Comparison of ENCODE assay signal across 7 cellular contexts in the genomic region with DNA sequence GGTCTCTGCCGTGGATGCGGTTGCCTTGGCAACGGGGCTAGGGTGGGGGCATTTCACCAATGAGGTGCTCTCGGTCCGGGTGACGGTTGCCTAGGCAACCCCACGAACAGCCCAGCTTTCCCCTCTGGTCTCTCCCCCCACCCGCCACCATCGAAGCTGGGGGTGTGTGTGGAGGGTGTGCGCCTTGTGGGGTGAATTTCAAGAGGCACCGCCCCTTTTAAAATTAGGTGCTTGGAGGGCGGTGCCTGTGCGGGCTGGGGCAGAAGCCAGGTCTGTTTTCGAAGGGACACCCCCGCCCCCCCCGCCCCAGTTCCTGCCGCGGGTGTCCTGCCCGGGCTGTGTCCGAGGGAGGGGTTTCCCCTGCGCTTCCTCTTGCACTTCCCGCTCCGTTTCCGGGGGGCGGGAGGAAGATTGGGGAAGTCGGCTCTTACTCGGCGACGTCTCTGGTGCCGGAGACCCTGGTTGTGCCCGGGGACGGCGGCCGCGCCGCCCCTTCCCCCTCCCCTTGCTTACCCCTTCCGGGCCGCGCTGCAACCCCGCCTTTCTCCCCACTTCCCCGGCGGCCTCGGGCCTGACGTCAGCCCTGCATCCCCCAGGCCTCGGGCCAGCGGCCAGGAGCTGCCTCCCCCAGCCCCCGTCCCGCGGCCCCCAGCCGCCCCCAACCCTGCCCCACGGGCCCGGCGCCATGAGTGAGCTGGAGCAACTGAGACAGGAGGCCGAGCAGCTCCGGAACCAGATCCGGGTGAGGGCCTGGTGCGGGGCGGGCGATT. TPM values are rescaled to one million over a fixed set of nuclear protein-coding genes. Genes with fewer than 3 reads are reported as not detected.
DNase-seq lines count a peak whose midpoint lies in the region; ATAC-seq and TF ChIP-seq lines count a peak whose summit lies in the region.

No MANE protein-coding gene starts in this region.

- peak overlapping the region; percentile 64 for H3K27ac ChIP-seq in OCI-LY7 (ENCODE audit: low read depth, low read length, poor library complexity, severe bottlenecking)

- H3K4me2 ChIP-seq in OCI-LY7 (ENCODE audit: low read length), result peak overlapping the region; percentile 80

- peaks cover 8% of the 10 kb centered on the region; the same call in 1 of the 2 replicates for H3K79me2 ChIP-seq in OCI-LY7 (ENCODE audit: insufficient read depth, low read depth, low read length)

- no peaks in the 10 kb centered on the region for H3K9me3 Mint-ChIP-seq in naive thymus-derived CD8-positive, alpha-beta T cell
- no peaks in the 10 kb centered on the region for H3K9me3 Mint-ChIP-seq in stimulated activated memory B cell treated with anti-CD40 and anti-IgM and Interleukin-4, amounts not matched to agents 10 μg/mL and 1 μg/mL and 100 μg/mL, for 72 hours

- POLR2A ChIA-PET in OCI-LY7 (lab: Charles Lee), result no interaction called here
- POLR2A ChIA-PET in naive thymus-derived CD8-positive, alpha-beta T cell (lab: Charles Lee), result interaction anchor here (0.5 to 11.9 kb wide), 12 partner anchors 15 to 413 kb away, joined by 3 to 170 read pairs (median 8); partner anchors contain the start of genes FBXO24, GIGYF1, LRCH4 and MOSPD3

- H3K9me3 ChIP-seq in OCI-LY7 (ENCODE audit: low read length), result no peaks in the 10 kb centered on the region

- peak; percentile 36 for ATAC-seq in GM18502 (IDR thresholded peaks at IDR 0.05; ENCODE audit: poor library complexity, unreplicated experiment)
- ATAC-seq in HG02981 (IDR thresholded peaks at IDR 0.05; ENCODE audit: unreplicated experiment), result peak; percentile 22
- peak; percentile 62 to 69 for ATAC-seq in naive thymus-derived CD8-positive, alpha-beta T cell
- ATAC-seq in stimulated activated memory B cell treated with anti-CD40 and anti-IgM and Interleukin-4, amounts not matched to agents 10 μg/mL and 1 μg/mL and 100 μg/mL, for 72 hours, result peak; percentile 61

- peak overlapping the region; percentile 99 for H3K4me3 ChIP-seq in OCI-LY7 (ENCODE audit: low read depth, low read length, poor library complexity, severe bottlenecking)

- H3K4me3 Mint-ChIP-seq in naive thymus-derived CD8-positive, alpha-beta T cell, result peak overlapping the region; percentile 85 to 95 (median 90)
- peak overlapping the region; percentile 81 for H3K4me3 Mint-ChIP-seq in stimulated activated memory B cell treated with anti-CD40 and anti-IgM and Interleukin-4, amounts not matched to agents 10 μg/mL and 1 μg/mL and 100 μg/mL, for 72 hours

- peak overlapping the region; percentile 79 to 97 (median 94) for H3K27ac Mint-ChIP-seq in naive thymus-derived CD8-positive, alpha-beta T cell
- H3K27ac Mint-ChIP-seq in stimulated activated memory B cell treated with anti-CD40 and anti-IgM and Interleukin-4, amounts not matched to agents 10 μg/mL and 1 μg/mL and 100 μg/mL, for 72 hours, result peak overlapping the region; percentile 71

- CTCF ChIA-PET in OCI-LY7 (lab: Charles Lee; ENCODE audit: unreplicated experiment), result interaction anchor here (0.6 to 1.4 kb wide), 3 partner anchors 41 to 245 kb away, joined by 3 to 16 read pairs (median 3); no protein-coding TSS in a partner anchor

- peaks cover 45% of the 10 kb centered on the region for H3K36me3 ChIP-seq in OCI-LY7 (ENCODE audit: insufficient read depth, low read length)

- H3K27me3 Mint-ChIP-seq in naive thymus-derived CD8-positive, alpha-beta T cell, result no peaks in the 10 kb centered on the region
- H3K27me3 Mint-ChIP-seq in stimulated activated memory B cell treated with anti-CD40 and anti-IgM and Interleukin-4, amounts not matched to agents 10 μg/mL and 1 μg/mL and 100 μg/mL, for 72 hours, result no peaks in the 10 kb centered on the region

- DNase-seq in OCI-LY7 (ENCODE audit: low spot score), result peak; percentile 81
- DNase-seq in activated T-helper 1 cell treated with Interleukin-2 at 50 U/mL for 16 hours (ENCODE audit: low read depth), result peak; percentile 80
- DNase-seq in fibroblast of gingiva (ENCODE audit: low read depth), result peak; percentile 68
- peak; percentile 77 to 98 (median 92) for DNase-seq in naive thymus-derived CD8-positive, alpha-beta T cell

- H3K4me1 ChIP-seq in OCI-LY7 (ENCODE audit: insufficient read depth, low read length, poor library complexity, severe bottlenecking), result peaks cover 9% of the 10 kb centered on the region

- H3K9me2 ChIP-seq in OCI-LY7 (ENCODE audit: insufficient read depth, low read length), result no peaks in the 10 kb centered on the region

- H4K20me1 ChIP-seq in OCI-LY7 (ENCODE audit: insufficient read depth, low read length), result 0 out of 2 replicates have a peak, but pooled peaks cover 4% of the 10 kb centered on the region

- no peak for TF ChIP-seq CTCF in OCI-LY7 (conservative IDR thresholded peaks at IDR 0.05; ENCODE audit: low read length)

- H3K4me1 Mint-ChIP-seq in naive thymus-derived CD8-positive, alpha-beta T cell, result peaks cover 13 to 42% (median 38%) of the 10 kb centered on the region in 4 donors
- H3K4me1 Mint-ChIP-seq in stimulated activated memory B cell treated with anti-CD40 and anti-IgM and Interleukin-4, amounts not matched to agents 10 μg/mL and 1 μg/mL and 100 μg/mL, for 72 hours, result peaks cover 29% of the 10 kb centered on the region

- BruUV-seq in OCI-LY7 (replicated peaks; lab: Mats Ljungman, UMichigan), result no TSS peak

- peaks cover 0 to 34% (median 0%) of the 10 kb centered on the region in 3 donors for H3K36me3 Mint-ChIP-seq in naive thymus-derived CD8-positive, alpha-beta T cell
- peaks cover 33% of the 10 kb centered on the region for H3K36me3 Mint-ChIP-seq in stimulated activated memory B cell treated with anti-CD40 and anti-IgM and Interleukin-4, amounts not matched to agents 10 μg/mL and 1 μg/mL and 100 μg/mL, for 72 hours

- no peak overlapping the region for H2AFZ ChIP-seq in OCI-LY7 (ENCODE audit: low read length)

- intact Hi-C loops in OCI-LY7 (cut with micrococcal nuclease; ENCODE audit: unreplicated experiment), result loop anchor here (1.0 to 10.0 kb wide), 3 partner anchors 16 to 239 kb away; partner anchors contain the start of genes PPP1R35 and TSC22D4

RNA-seq across cellular contexts. Expression of gene GNB2, which starts 2.2 kb away (rescaled TPM):
- 59.4 and 80.4 TPM in 2 replicates for total RNA-seq in OCI-LY7 (2014; rRNA removed; shearing (Covaris generic))
- 174 and 180 TPM in 2 replicates for total RNA-seq in OCI-LY7 (2022)
- total RNA-seq in naive thymus-derived CD8-positive, alpha-beta T cell, result 100 to 1,000 TPM; 117 to 118 TPM
- 10 to 100 TPM; 34.8 to 42.4 (median 42.1) TPM for polyA plus RNA-seq in naive thymus-derived CD8-positive, alpha-beta T cell

RNA-seq across cellular contexts. Expression of gene GIGYF1, which starts 18.3 kb away (rescaled TPM):
- 35.7 and 40.2 TPM in 2 replicates for total RNA-seq in OCI-LY7 (2014; rRNA removed; shearing (Covaris generic))
- 52.0 and 58.8 TPM in 2 replicates for total RNA-seq in OCI-LY7 (2022)
- 100 to 1,000 TPM; 118 to 122 TPM for total RNA-seq in naive thymus-derived CD8-positive, alpha-beta T cell
- polyA plus RNA-seq in naive thymus-derived CD8-positive, alpha-beta T cell, result 1 to 10 TPM in 2 of 3 donors, under 1 TPM in 1; 0.83 to 3.0 (median 1.0) TPM

RNA-seq across cellular contexts. Expression of gene ACTL6B, which starts 19.5 kb away (rescaled TPM):
- not detected in 2 replicates for total RNA-seq in OCI-LY7 (2014; rRNA removed; shearing (Covaris generic))
- not detected in 2 replicates for total RNA-seq in OCI-LY7 (2022)
- total RNA-seq in naive thymus-derived CD8-positive, alpha-beta T cell, result not detected
- polyA plus RNA-seq in naive thymus-derived CD8-positive, alpha-beta T cell, result not detected

RNA-seq across cellular contexts. Expression of gene POP7, which starts 30.2 kb away (rescaled TPM):
- 82.6 and 94.3 TPM in 2 replicates for total RNA-seq in OCI-LY7 (2014; rRNA removed; shearing (Covaris generic))
- 43.7 and 47.2 TPM in 2 replicates for total RNA-seq in OCI-LY7 (2022)
- total RNA-seq in naive thymus-derived CD8-positive, alpha-beta T cell, result 10 to 100 TPM; 16.9 to 17.5 TPM
- 10 to 100 TPM; 32.6 to 41.7 (median 33.0) TPM for polyA plus RNA-seq in naive thymus-derived CD8-positive, alpha-beta T cell

RNA-seq across cellular contexts. Expression of gene TFR2, which starts 34.4 kb away (rescaled TPM):
- 8.1 and 12.1 TPM in 2 replicates for total RNA-seq in OCI-LY7 (2014; rRNA removed; shearing (Covaris generic))
- total RNA-seq in OCI-LY7 (2022), result 25.0 and 26.0 TPM in 2 replicates
- total RNA-seq in naive thymus-derived CD8-positive, alpha-beta T cell, result 1 to 10 TPM; 2.6 to 5.9 TPM
- polyA plus RNA-seq in naive thymus-derived CD8-positive, alpha-beta T cell, result 1 to 10 TPM in 1 of 3 donors, under 1 TPM in 2; 0.51 to 1.3 (median 0.79) TPM

Comparison
In these comparisons a context has a peak if more than half of its experiments do, and no peak if none do; other contexts are left out.
1. Peak in every context shown above with its lines: DNase-seq, ATAC-seq, H3K4me3 ChIP-seq and H3K27ac ChIP-seq.